ENCODE assay signal across 8 cellular contexts in the genomic region with DNA sequence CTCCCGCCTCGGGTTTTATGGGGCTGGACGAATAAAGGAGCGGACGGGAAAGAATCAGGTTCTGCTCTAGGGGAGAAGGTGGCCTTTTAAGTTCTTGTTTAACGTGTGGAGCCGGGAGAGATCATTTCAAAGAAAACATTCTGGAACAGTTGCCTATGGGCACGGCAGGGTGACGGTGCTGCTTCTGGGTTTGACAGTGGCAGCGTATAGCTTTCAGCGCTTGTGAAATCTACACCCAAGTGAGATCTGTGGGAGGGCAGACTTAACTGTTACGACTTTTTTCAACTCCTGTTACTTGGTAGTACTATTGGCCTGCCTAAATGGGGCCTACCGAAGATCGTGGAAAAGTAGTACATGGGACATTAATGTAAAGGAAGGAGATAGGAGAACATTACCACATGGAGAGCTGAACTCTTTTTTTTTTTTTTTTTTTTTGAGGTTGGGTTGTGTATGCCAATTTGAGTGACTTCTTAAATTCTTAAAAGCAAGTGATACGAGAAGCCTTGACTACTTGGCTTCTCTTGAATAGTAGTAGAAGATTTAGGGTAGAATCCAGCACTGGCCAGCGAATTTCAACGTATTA. TPM values are rescaled to one million over a fixed set of nuclear protein-coding genes. Genes with fewer than 3 reads are reported as not detected.
DNase-seq lines count a peak whose midpoint lies in the region; ATAC-seq, FAIRE-seq and TF ChIP-seq lines count a peak whose summit lies in the region.

No MANE protein-coding gene starts in this region.

- ATAC-seq in GM19438 (IDR thresholded peaks at IDR 0.05; ENCODE audit: low read depth, unreplicated experiment) (peak; percentile 44), HG03565 (IDR thresholded peaks at IDR 0.05; ENCODE audit: unreplicated experiment) (peak; percentile 30)

- H4K20me1 ChIP-seq in OCI-LY7 (ENCODE audit: insufficient read depth, low read length): peaks cover 39% of the 10 kb centered on the region

- H3K79me1 ChIP-seq in trophoblast cell (ENCODE audit: low read length): peaks cover 13% of the 10 kb centered on the region

- H3K27me3 ChIP-seq in trophoblast cell (ENCODE audit: insufficient read depth, low read length): no peaks in the 10 kb centered on the region

- no peak overlapping the region for H3K23ac ChIP-seq in trophoblast cell (ENCODE audit: low read length)

- peak overlapping the region; percentile 99 for H4K91ac ChIP-seq in trophoblast cell (ENCODE audit: low read depth, low read length)

- peak overlapping the region; percentile 100 for H4K8ac ChIP-seq in trophoblast cell (ENCODE audit: low read depth, low read length)

- H3K36me3 ChIP-seq in OCI-LY7 (ENCODE audit: insufficient read depth, low read length) (no peaks in the 10 kb centered on the region), trophoblast cell (ENCODE audit: control insufficient read depth in 1 of 2, insufficient read depth in 2 of 2, low read length in 2 of 2) (no peaks in the 10 kb centered on the region)

- peak overlapping the region; percentile 85 for H2AK5ac ChIP-seq in trophoblast cell (ENCODE audit: low read length)

- DNase-seq in COLO829 (ENCODE audit: low spot score) (peak; percentile 66), OCI-LY7 (ENCODE audit: low spot score) (peak; percentile 77), glomerular visceral epithelial cell (ENCODE audit: extremely low spot score) (peak; percentile 69), trophoblast cell (peak; percentile 63 to 79), urothelium cell line (ENCODE audit: low spot score) (peak; percentile 58)
- peak; percentile 34 for DNase-seq in activated gamma-delta T cell treated with anti-CD3 and anti-CD28 coated beads, Interleukin-2, amount 50 U/mL, for 16 hours (ENCODE audit: low read depth)

- H3K79me2 ChIP-seq in OCI-LY7 (ENCODE audit: insufficient read depth, low read depth, low read length): peaks cover 54% of the 10 kb centered on the region
- H3K79me2 ChIP-seq in trophoblast cell (ENCODE audit: control insufficient read depth, insufficient read depth, low read length, poor library complexity): peaks cover 10% of the 10 kb centered on the region

- H3K4me3 ChIP-seq in OCI-LY7 (ENCODE audit: low read depth, low read length, poor library complexity, severe bottlenecking): peak overlapping the region; percentile 86
- H3K4me3 ChIP-seq in trophoblast cell (ENCODE audit: low read depth, low read length): peak overlapping the region; percentile 97

- POLR2A ChIA-PET in OCI-LY7 (lab: Charles Lee): interaction anchor here (0.6 to 2.0 kb wide), 11 partner anchors 12 to 1575 kb away, joined by 3 to 8 read pairs (median 3); no protein-coding TSS in a partner anchor

- peak overlapping the region; percentile 95 for H3K4me2 ChIP-seq in OCI-LY7 (ENCODE audit: low read length)
- peak overlapping the region; percentile 83 for H3K4me2 ChIP-seq in trophoblast cell (ENCODE audit: low read length)

- H2AFZ ChIP-seq in OCI-LY7 (ENCODE audit: low read length) (peak overlapping the region; percentile 99), trophoblast cell (ENCODE audit: insufficient read depth, low read length, poor library complexity) (peak overlapping the region; percentile 90)

- H3K9me2 ChIP-seq in OCI-LY7 (ENCODE audit: insufficient read depth, low read length): no peaks in the 10 kb centered on the region

- H3K27ac ChIP-seq in OCI-LY7 (ENCODE audit: low read depth, low read length, poor library complexity, severe bottlenecking) (peak overlapping the region; percentile 83), trophoblast cell (ENCODE audit: low read depth, low read length) (peak overlapping the region; percentile 99)

- peak overlapping the region; percentile 41 for H2BK12ac ChIP-seq in trophoblast cell (ENCODE audit: low read length)

- H3K9me3 ChIP-seq in OCI-LY7 (ENCODE audit: low read length): no peaks in the 10 kb centered on the region
- no peaks in the 10 kb centered on the region for H3K9me3 ChIP-seq in trophoblast cell (ENCODE audit: insufficient read depth, low read depth, low read length)

- H3K4me1 ChIP-seq in OCI-LY7 (ENCODE audit: insufficient read depth, low read length, poor library complexity, severe bottlenecking) (peaks cover 25% of the 10 kb centered on the region), trophoblast cell (ENCODE audit: control insufficient read depth in 1 of 2, insufficient read depth in 2 of 2, low read length in 2 of 2) (peaks cover 3 to 5% of the 10 kb centered on the region in 2 experiments)

- WGBS in trophoblast cell (ENCODE audit: extremely low coverage, insufficient coverage, insufficient read length): no CpG with 5 or more reads among the region's 17 CpGs

- CTCF ChIA-PET in OCI-LY7 (lab: Charles Lee; ENCODE audit: unreplicated experiment): no interaction called here

- H2BK120ac ChIP-seq in trophoblast cell (ENCODE audit: insufficient read depth, low read length, poor library complexity): peak overlapping the region; percentile 94

- H3K9ac ChIP-seq in trophoblast cell (ENCODE audit: low read length): peak overlapping the region; percentile 93

- peak overlapping the region; percentile 96 for H2BK5ac ChIP-seq in trophoblast cell (ENCODE audit: low read depth, low read length, poor library complexity)

- no TSS peak for BruUV-seq in OCI-LY7 (replicated peaks; lab: Mats Ljungman, UMichigan)

- intact Hi-C loops in OCI-LY7 (cut with micrococcal nuclease; ENCODE audit: unreplicated experiment): loop anchor here (5.0 kb wide), 1 partner anchor 985 kb away; a partner anchor contains a TSS

- H3K14ac ChIP-seq in trophoblast cell (ENCODE audit: low read length): peak overlapping the region; percentile 99

- peak overlapping the region; percentile 99 for H3K18ac ChIP-seq in trophoblast cell (ENCODE audit: low read length)

- peak overlapping the region; percentile 98 for H4K12ac ChIP-seq in trophoblast cell (ENCODE audit: low read depth, low read length)

- peak overlapping the region; percentile 98 for H3K4ac ChIP-seq in trophoblast cell (ENCODE audit: low read depth, low read length)

- FAIRE-seq in urothelium cell line (lab: Jason Lieb, UNC): no peak

- no peak for TF ChIP-seq CTCF in OCI-LY7 (conservative IDR thresholded peaks at IDR 0.05; ENCODE audit: low read length)

RNA-seq across cellular contexts. Expression of a gene that starts 0.7 kb away (rescaled TPM):
- 35.2 and 44.1 TPM in 2 replicates for total RNA-seq in OCI-LY7 (2014; rRNA removed; shearing (Covaris generic))
- total RNA-seq in OCI-LY7 (2022): 39.4 and 42.2 TPM in 2 replicates
- 30.9 and 31.7 TPM in 2 replicates for polyA plus RNA-seq in trophoblast cell (2013)

Comparison
In these comparisons a context has a peak if more than half of its experiments do, and no peak if none do; other contexts are left out.
1. Peak in every context shown above with its lines: DNase-seq, ATAC-seq, H3K4me3 ChIP-seq and H3K27ac ChIP-seq.